Comparison of ENCODE assay signal across 29 cellular contexts in the genomic region with DNA sequence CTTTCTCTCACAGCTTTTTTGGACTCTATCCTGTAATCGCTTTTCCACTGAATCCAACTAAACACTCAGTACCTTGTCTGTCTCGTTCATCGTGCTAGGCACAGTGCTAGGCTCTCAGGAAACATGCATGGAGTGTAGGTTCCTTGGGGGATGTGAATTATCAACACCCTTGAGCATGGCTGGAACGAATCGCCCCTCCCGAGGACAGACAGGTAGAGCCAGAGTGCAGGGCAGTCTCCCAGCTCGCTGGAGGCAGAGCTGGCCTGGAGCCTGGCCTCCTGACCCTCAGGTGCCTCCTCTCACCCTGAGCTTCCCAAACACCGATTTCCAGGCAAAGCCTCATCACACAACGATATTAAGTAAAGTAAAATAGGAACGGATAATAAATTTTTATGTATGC.
"Had no signal": no experiment of that assay in that cellular context is flagged by ENCODE, and none has a peak within 500 bp of the region (broad histone marks: within the 10 kb centered on the region; RNA-seq: fewer than 3 reads in every experiment).

No MANE protein-coding gene starts in this region.

- H3K27me3 Mint-ChIP-seq: activated CD4-positive, alpha-beta memory T cell treated with anti-CD3 and anti-CD28 coated beads, Interleukin-2, amount 10 ng/mL, durations not matched to agents 7 days and 5 days; activated CD4-positive, alpha-beta T cell treated with anti-CD3 and anti-CD28 coated beads, Interleukin-2, amount 10 ng/mL, durations not matched to agents 7 days and 5 days; activated naive CD4-positive, alpha-beta T cell treated with anti-CD3 and anti-CD28 coated beads, Interleukin-2, amount 50 U/mL, for 24 hours; activated naive CD8-positive, alpha-beta T cell treated with anti-CD3 and anti-CD28 coated beads for 36 hours had no signal

- H3K4me1 ChIP-seq: adrenal gland, body of pancreas, gastrocnemius medialis had no signal

- H3K27ac Mint-ChIP-seq: activated CD4-positive, alpha-beta memory T cell treated with anti-CD3 and anti-CD28 coated beads, Interleukin-2, amount 10 ng/mL, durations not matched to agents 7 days and 5 days; activated CD4-positive, alpha-beta T cell treated with anti-CD3 and anti-CD28 coated beads, Interleukin-2, amount 10 ng/mL, durations not matched to agents 7 days and 5 days; activated naive CD4-positive, alpha-beta T cell treated with anti-CD3 and anti-CD28 coated beads for 36 hours; activated naive CD4-positive, alpha-beta T cell treated with anti-CD3 and anti-CD28 coated beads, Interleukin-2, amount 50 U/mL, for 24 hours; activated naive CD8-positive, alpha-beta T cell treated with anti-CD3 and anti-CD28 coated beads for 36 hours; activated naive CD8-positive, alpha-beta T cell treated with anti-CD3 and anti-CD28 coated beads, Interleukin-2, amount 50 U/mL, for 24 hours; activated T-helper 1 cell treated with anti-CD3 and anti-CD28 coated beads, Interleukin-12 subunit alpha, Interleukin-12 subunit beta, Interleukin-2, Interleukin-4 antibody, amounts not matched to agents 30 ng/mL and 10 ng/mL and 1 ng/mL, durations not matched to agents 14 hours and 24 hours and 36 hours; activated T-helper 2 cell treated with anti-CD3 and anti-CD28 coated beads, Interferon-gamma antibody, Interleukin-2, Interleukin-4, amounts not matched to agents 10 μg/mL and 5 μg/mL and 100 μg/mL, durations not matched to agents 14 hours and 24 hours and 36 hours; effector memory CD8-positive, alpha-beta T cell had no signal

- H3K4me1 Mint-ChIP-seq: activated CD4-positive, alpha-beta memory T cell treated with anti-CD3 and anti-CD28 coated beads, Interleukin-2, amount 10 ng/mL, durations not matched to agents 7 days and 5 days; activated CD4-positive, alpha-beta T cell treated with anti-CD3 and anti-CD28 coated beads, Interleukin-2, amount 10 ng/mL, durations not matched to agents 7 days and 5 days; activated naive CD4-positive, alpha-beta T cell treated with anti-CD3 and anti-CD28 coated beads, Interleukin-2, amount 50 U/mL, for 24 hours; activated naive CD8-positive, alpha-beta T cell treated with anti-CD3 and anti-CD28 coated beads for 36 hours had no signal

- ATAC-seq: activated naive CD8-positive, alpha-beta T cell treated with anti-CD3 and anti-CD28 coated beads, Interleukin-2, amount 50 U/mL, for 24 hours; body of pancreas; effector memory CD8-positive, alpha-beta T cell; foreskin keratinocyte; gastrocnemius medialis had no signal

- H3K27ac ChIP-seq: adrenal gland, body of pancreas, esophagus muscularis mucosa, foreskin keratinocyte, gastrocnemius medialis had no signal

- H3K9me3 ChIP-seq: adrenal gland, body of pancreas, esophagus muscularis mucosa, gastrocnemius medialis had no signal

- H3K27me3 ChIP-seq: adrenal gland, body of pancreas, foreskin keratinocyte, gastrocnemius medialis had no signal

- DNase-seq: activated CD4-positive, alpha-beta memory T cell treated with anti-CD3 and anti-CD28 coated beads, Interleukin-2, amount 10 ng/mL, durations not matched to agents 7 days and 5 days; activated CD4-positive, alpha-beta T cell treated with anti-CD3 and anti-CD28 coated beads for 1 hour; activated CD4-positive, alpha-beta T cell treated with anti-CD3 and anti-CD28 coated beads for 4 hours; activated CD4-positive, alpha-beta T cell treated with anti-CD3 and anti-CD28 coated beads, Interleukin-2, amount 10 ng/mL, durations not matched to agents 7 days and 5 days; activated CD4-positive, alpha-beta T cell treated with anti-CD3 and anti-CD28 coated beads, Interleukin-2, amount 50 U/mL, for 4 hours; activated effector memory CD4-positive, alpha-beta T cell treated with anti-CD3 and anti-CD28 coated beads, Interleukin-2, amount 50 U/mL, for 16 hours; activated naive CD4-positive, alpha-beta T cell treated with anti-CD3 and anti-CD28 coated beads for 36 hours; activated naive CD8-positive, alpha-beta T cell treated with anti-CD3 and anti-CD28 coated beads for 36 hours; activated naive CD8-positive, alpha-beta T cell treated with anti-CD3 and anti-CD28 coated beads, Interleukin-2, amount 50 U/mL, for 24 hours; activated T-cell treated with anti-CD3 and anti-CD28 coated beads, Interleukin-2, amount 50 U/mL, for 1 hour; activated T-cell treated with anti-CD3 and anti-CD28 coated beads, Interleukin-2, amount 50 U/mL, for 48 hours; adrenal gland; amygdala; aorta; body of pancreas; caudate nucleus; cortex of kidney; dermis blood vessel endothelial cell; effector CD4-positive, alpha-beta T cell; effector memory CD8-positive, alpha-beta T cell; erythroblast; foreskin keratinocyte; gastrocnemius medialis; glutamatergic neuron; T-helper 2 cell had no signal

- H3K4me3 ChIP-seq: adrenal gland, body of pancreas, esophagus muscularis mucosa, gastrocnemius medialis had no signal

- H3K36me3 ChIP-seq: adrenal gland, esophagus muscularis mucosa, gastrocnemius medialis had no signal

- H3K9me3 Mint-ChIP-seq: activated naive CD8-positive, alpha-beta T cell treated with anti-CD3 and anti-CD28 coated beads, Interleukin-2, amount 50 U/mL, for 24 hours had no signal

- H3K4me3 Mint-ChIP-seq: activated CD4-positive, alpha-beta memory T cell treated with anti-CD3 and anti-CD28 coated beads, Interleukin-2, amount 10 ng/mL, durations not matched to agents 7 days and 5 days; activated CD4-positive, alpha-beta T cell treated with anti-CD3 and anti-CD28 coated beads, Interleukin-2, amount 10 ng/mL, durations not matched to agents 7 days and 5 days; activated naive CD4-positive, alpha-beta T cell treated with anti-CD3 and anti-CD28 coated beads for 36 hours; activated naive CD4-positive, alpha-beta T cell treated with anti-CD3 and anti-CD28 coated beads, Interleukin-2, amount 50 U/mL, for 24 hours; activated naive CD8-positive, alpha-beta T cell treated with anti-CD3 and anti-CD28 coated beads for 36 hours; activated naive CD8-positive, alpha-beta T cell treated with anti-CD3 and anti-CD28 coated beads, Interleukin-2, amount 50 U/mL, for 24 hours; activated T-helper 1 cell treated with anti-CD3 and anti-CD28 coated beads, Interleukin-12 subunit alpha, Interleukin-12 subunit beta, Interleukin-2, Interleukin-4 antibody, amounts not matched to agents 30 ng/mL and 10 ng/mL and 1 ng/mL, durations not matched to agents 14 hours and 24 hours and 36 hours; effector memory CD8-positive, alpha-beta T cell had no signal
